In the genomic region with DNA sequence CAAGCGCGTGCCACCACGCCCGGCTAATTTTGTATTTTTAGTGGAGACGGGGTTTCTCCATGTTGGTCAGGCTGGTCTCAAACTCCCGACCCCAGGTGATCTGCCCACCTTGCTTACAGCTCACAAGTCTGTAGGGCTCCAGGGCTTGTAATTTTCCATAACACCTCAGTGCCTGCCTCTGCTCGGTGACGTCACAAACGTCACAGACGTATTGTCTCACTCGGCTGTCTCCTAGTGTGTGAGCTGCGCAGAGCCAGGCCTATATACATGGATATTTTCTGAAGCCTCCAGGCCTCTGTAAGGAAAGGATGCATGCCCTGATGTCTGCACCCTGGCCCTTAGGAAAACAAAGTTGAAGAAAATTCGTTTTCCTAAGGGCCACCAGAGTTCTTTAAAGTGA, we compare ENCODE assay signal across 35 cellular contexts.
"Had no signal": no experiment of that assay in that cellular context is flagged by ENCODE, and none has a peak within 500 bp of the region (broad histone marks: within the 10 kb centered on the region; RNA-seq: fewer than 3 reads in every experiment).

No MANE protein-coding gene starts in this region.

- H3K27ac Mint-ChIP-seq: activated CD4-positive, alpha-beta memory T cell treated with anti-CD3 and anti-CD28 coated beads for 36 hours; activated naive CD8-positive, alpha-beta T cell treated with anti-CD3 and anti-CD28 coated beads for 36 hours; activated T-helper 1 cell treated with anti-CD3 and anti-CD28 coated beads, Interleukin-12 subunit alpha, Interleukin-12 subunit beta, Interleukin-2, Interleukin-4 antibody, amounts not matched to agents 30 ng/mL and 10 ng/mL and 1 ng/mL, durations not matched to agents 14 hours and 24 hours and 36 hours had no signal

- DNase-seq: activated B cell treated with CpG ODN at 0.5 μM for 24 hours; activated CD4-positive, alpha-beta memory T cell treated with anti-CD3 and anti-CD28 coated beads for 36 hours; activated CD4-positive, alpha-beta T cell treated with anti-CD3 and anti-CD28 coated beads for 4 hours; activated CD4-positive, alpha-beta T cell treated with anti-CD3 and anti-CD28 coated beads, Interleukin-2, amount 50 U/mL, for 1 hour; activated CD4-positive, CD25-positive, alpha-beta regulatory T cell treated with anti-CD3 and anti-CD28 coated beads, Interleukin-2, amount 50 U/mL, for 72 hours; activated CD8-positive, alpha-beta memory T cell treated with anti-CD3 and anti-CD28 coated beads, Interleukin-2, amount 50 U/mL, for 4 hours; activated gamma-delta T cell treated with Interleukin-2 at 50 U/mL for 16 hours; activated naive CD4-positive, alpha-beta T cell treated with anti-CD3 and anti-CD28 coated beads, Interleukin-2, amount 50 U/mL, for 16 hours; activated naive CD8-positive, alpha-beta T cell treated with anti-CD3 and anti-CD28 coated beads for 36 hours; activated T-cell treated with anti-CD3 and anti-CD28 coated beads for 4 hours; activated T-cell treated with anti-CD3 and anti-CD28 coated beads, Interleukin-2, amount 50 U/mL, for 4 hours; amniotic stem cell; aorta; brain microvascular endothelial cell; central memory CD4-positive, alpha-beta T cell; Kasumi-1; MG63; MV-4-11; NCI-H1092; NCI-H1436 treated with DMSO at 0.1 percent for 48 hours; NCI-H1694 treated with DMSO at 0.1 percent for 48 hours; NCI-H2029; NCI-H2107; NCI-H2171; NCI-H510A; NCI-H526; NCI-H748 treated with DMSO at 0.1 percent for 48 hours; NK-92 treated with Interleukin-12 subunit alpha and Interleukin-12 subunit beta, amount 100 ng/mL, for 24 hours; PC-3; SIG-M5; T-cell; T-helper 9 cell had no signal

- H3K4me3 Mint-ChIP-seq: activated B cell treated with CpG ODN at 0.5 μM for 24 hours; activated CD4-positive, alpha-beta memory T cell treated with anti-CD3 and anti-CD28 coated beads for 36 hours; activated naive CD8-positive, alpha-beta T cell treated with anti-CD3 and anti-CD28 coated beads for 36 hours; activated T-cell treated with anti-CD3 and anti-CD28 coated beads, Interleukin-2, amount 50 U/mL, for 4 hours; activated T-helper 1 cell treated with anti-CD3 and anti-CD28 coated beads, Interleukin-12 subunit alpha, Interleukin-12 subunit beta, Interleukin-2, Interleukin-4 antibody, amounts not matched to agents 30 ng/mL and 10 ng/mL and 1 ng/mL, durations not matched to agents 14 hours and 24 hours and 36 hours; T-cell had no signal

- H3K36me3 Mint-ChIP-seq: activated CD4-positive, alpha-beta memory T cell treated with anti-CD3 and anti-CD28 coated beads for 36 hours; T-cell had no signal

- ATAC-seq: activated T-cell treated with anti-CD3 and anti-CD28 coated beads, Interleukin-2, amount 50 U/mL, for 4 hours; PC-3; Right ventricle myocardium inferior; SK-N-SH treated with all-trans-retinoic acid at 6 μM for 48 hours; T-cell had no signal

- H3K27me3 Mint-ChIP-seq: activated B cell treated with CpG ODN at 0.5 μM for 24 hours; activated CD4-positive, alpha-beta memory T cell treated with anti-CD3 and anti-CD28 coated beads for 36 hours; activated naive CD8-positive, alpha-beta T cell treated with anti-CD3 and anti-CD28 coated beads for 36 hours; T-cell had no signal

- H3K9me3 Mint-ChIP-seq: activated B cell treated with CpG ODN at 0.5 μM for 24 hours; activated CD4-positive, alpha-beta memory T cell treated with anti-CD3 and anti-CD28 coated beads for 36 hours; activated naive CD8-positive, alpha-beta T cell treated with anti-CD3 and anti-CD28 coated beads for 36 hours; activated T-cell treated with anti-CD3 and anti-CD28 coated beads, Interleukin-2, amount 50 U/mL, for 4 hours; activated T-helper 1 cell treated with anti-CD3 and anti-CD28 coated beads, Interleukin-12 subunit alpha, Interleukin-12 subunit beta, Interleukin-2, Interleukin-4 antibody, amounts not matched to agents 30 ng/mL and 10 ng/mL and 1 ng/mL, durations not matched to agents 14 hours and 24 hours and 36 hours; T-cell had no signal
